ENCODE assay signal across 16 cellular contexts in the genomic region with DNA sequence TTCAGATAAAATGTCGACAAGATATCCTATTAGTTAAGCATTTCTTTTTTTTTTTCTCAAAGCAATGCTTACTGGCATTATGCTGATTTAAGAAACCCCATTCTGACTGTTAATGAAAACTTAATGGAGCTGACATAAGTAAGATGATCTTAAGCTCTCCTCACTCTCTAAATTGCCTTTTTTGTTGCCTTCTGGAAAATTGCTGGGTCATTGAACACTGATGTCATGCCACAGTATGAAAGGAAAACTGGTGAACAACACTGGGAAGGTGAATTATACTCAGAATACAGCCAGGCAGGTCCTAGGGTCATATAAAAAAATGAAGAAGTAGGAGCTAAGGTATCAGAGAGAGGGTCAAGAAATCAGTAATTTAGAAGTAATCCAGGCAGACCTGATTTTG.
DNase-seq lines count a peak whose midpoint lies in the region; ATAC-seq and TF ChIP-seq lines count a peak whose summit lies in the region.
"Had no signal": no experiment of that assay in that cellular context is flagged by ENCODE, and none has a peak within 500 bp of the region (broad histone marks: within the 10 kb centered on the region; RNA-seq: fewer than 3 reads in every experiment).

No MANE protein-coding gene starts in this region.

- no peaks in the 10 kb centered on the region for H3K79me2 ChIP-seq in GM23338 (replicated peaks; ENCODE audit: insufficient read depth)

- H3K9me3 ChIP-seq in neuron (ENCODE audit: low read length) = peaks cover 6% of the 10 kb centered on the region
- no peaks in the 10 kb centered on the region for H3K9me3 ChIP-seq in suprapubic skin
- H3K9me3 ChIP-seq: SJSA1 had no signal

- DNase-seq in DMS79 (lab: John Stamatoyannopoulos, UW) = peak; percentile 4
- no peak for DNase-seq in GM23338 (ENCODE audit: low spot score)
- DNase-seq in cerebellar cortex (ENCODE audit: low spot score) = peak; percentile 39
- no peak for DNase-seq in NCI-H1436 (lab: John Stamatoyannopoulos, UW)
- no peak for DNase-seq in suprapubic skin (ENCODE audit: low spot score in 2 of 2)
- DNase-seq: BE2C; CD4-positive, alpha-beta memory T cell; KG1; NCI-H1417 treated with DMSO at 0.1 percent for 48 hours; NCI-H2029; NCI-H345; NCI-H526 treated with DMSO at 0.1 percent for 48 hours; SW 1271 had no signal

- H3K4me2 ChIP-seq in GM23338 = no peak overlapping the region

- peaks cover 12% of the 10 kb centered on the region for H3K9me3 Mint-ChIP-seq in GM23338

- peaks cover 10% of the 10 kb centered on the region for H3K36me3 Mint-ChIP-seq in GM23338 (ENCODE audit: low read depth)

- H3K27me3 ChIP-seq in GM23338 (ENCODE audit: insufficient read depth) (no peaks in the 10 kb centered on the region), neuron (ENCODE audit: insufficient read depth, low read length) (no peaks in the 10 kb centered on the region), suprapubic skin (no peaks in the 10 kb centered on the region)
- H3K27me3 ChIP-seq: BE2C, SJSA1 had no signal

- H3K4me1 Mint-ChIP-seq in GM23338 = no peaks in the 10 kb centered on the region; the same call in 2 of the 3 replicates

- H3K4me3 ChIP-seq in GM23338 (no peak overlapping the region), neuron (ENCODE audit: low read length) (no peak overlapping the region), suprapubic skin (no peak overlapping the region)
- H3K4me3 ChIP-seq: SJSA1 had no signal

- no peaks in the 10 kb centered on the region for H3F3A ChIP-seq in GM23338 (replicated peaks; ENCODE audit: low read depth)

- no peak overlapping the region for H3K27ac ChIP-seq in GM23338 (ENCODE audit: low read depth)
- no peak overlapping the region for H3K27ac ChIP-seq in suprapubic skin
- H3K27ac ChIP-seq: SJSA1 had no signal

- WGBS in suprapubic skin = 63% methylated on average over 1 of the region's 1 CpG

- no peaks in the 10 kb centered on the region; the same call in 1 of the 2 replicates for H3K9me2 ChIP-seq in GM23338 (ENCODE audit: insufficient read depth)

- TF ChIP-seq POLR2A in suprapubic skin (IDR thresholded peaks at IDR 0.05) = no peak

- 0 out of 2 replicates have a peak overlapping the region, but pooled peaks have one; percentile 1 for H2AFZ ChIP-seq in GM23338
- H2AFZ ChIP-seq in neuron (ENCODE audit: low read depth, low read length) = peak overlapping the region; percentile 23

- no peaks in the 10 kb centered on the region for H3K36me3 ChIP-seq in GM23338 (ENCODE audit: insufficient read depth)
- no peaks in the 10 kb centered on the region for H3K36me3 ChIP-seq in neuron (ENCODE audit: insufficient read depth, low read length)
- H3K36me3 ChIP-seq in suprapubic skin = no peaks in the 10 kb centered on the region
- H3K36me3 ChIP-seq: BE2C, SJSA1 had no signal

- no peak for TF ChIP-seq EP300 in suprapubic skin (IDR thresholded peaks at IDR 0.05)

- H3K4me1 ChIP-seq in GM23338 (ENCODE audit: insufficient read depth) (no peaks in the 10 kb centered on the region), neuron (ENCODE audit: insufficient read depth, low read length) (peaks cover 12% of the 10 kb centered on the region), suprapubic skin (no peaks in the 10 kb centered on the region)
- H3K4me1 ChIP-seq: BE2C, SJSA1 had no signal

- H4K20me1 ChIP-seq in GM23338 (replicated peaks; ENCODE audit: insufficient read depth) = no peaks in the 10 kb centered on the region

- no peak for TF ChIP-seq CTCF in GM23338 (conservative IDR thresholded peaks at IDR 0.05; ENCODE audit: low read depth in 2 of 2)
- TF ChIP-seq CTCF in suprapubic skin (IDR thresholded peaks at IDR 0.05) = no peak

- no peak overlapping the region for H3K4me3 Mint-ChIP-seq in GM23338
- H3K4me3 Mint-ChIP-seq: CD4-positive, alpha-beta memory T cell had no signal

- H3K27me3 Mint-ChIP-seq in GM23338 (ENCODE audit: insufficient read depth, low read depth, poor library complexity) = no peaks in the 10 kb centered on the region

- peak overlapping the region; percentile 21; the same call in 1 of the 2 replicates for H3K27ac Mint-ChIP-seq in GM23338

- ATAC-seq in GM23338 (no peak), HG02840 (IDR thresholded peaks at IDR 0.05; ENCODE audit: low FRiP score, unreplicated experiment) (no peak)

TF ChIP-seq in GM23338, 12 proteins besides CTCF, POLR2A, EP300 and RAD21 (continues in another document):
- TF ChIP-seq REST (IDR thresholded peaks at IDR 0.05; ENCODE audit: unreplicated experiment) = no peak
- TF ChIP-seq ZNF114 (CRISPR knock-in tag; IDR thresholded peaks at IDR 0.05) = no peak
- no peak for TF ChIP-seq STAT1 (IDR thresholded peaks at IDR 0.05; ENCODE audit: unreplicated experiment)
- TF ChIP-seq, protein P1, sequence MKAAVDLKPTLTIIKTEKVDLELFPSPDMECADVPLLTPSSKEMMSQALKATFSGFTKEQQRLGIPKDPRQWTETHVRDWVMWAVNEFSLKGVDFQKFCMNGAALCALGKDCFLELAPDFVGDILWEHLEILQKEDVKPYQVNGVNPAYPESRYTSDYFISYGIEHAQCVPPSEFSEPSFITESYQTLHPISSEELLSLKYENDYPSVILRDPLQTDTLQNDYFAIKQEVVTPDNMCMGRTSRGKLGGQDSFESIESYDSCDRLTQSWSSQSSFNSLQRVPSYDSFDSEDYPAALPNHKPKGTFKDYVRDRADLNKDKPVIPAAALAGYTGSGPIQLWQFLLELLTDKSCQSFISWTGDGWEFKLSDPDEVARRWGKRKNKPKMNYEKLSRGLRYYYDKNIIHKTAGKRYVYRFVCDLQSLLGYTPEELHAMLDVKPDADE (IDR thresholded peaks at IDR 0.05) = no peak
- no peak for TF ChIP-seq POLR2AphosphoS5 (IDR thresholded peaks at IDR 0.05; ENCODE audit: low read depth)
- TF ChIP-seq EZH2 (IDR thresholded peaks at IDR 0.05; ENCODE audit: low read depth, unreplicated experiment) = no peak
- TF ChIP-seq NANOG (IDR thresholded peaks at IDR 0.05; ENCODE audit: borderline replicate concordance) = no peak

Comparison
In these comparisons a context has a peak if more than half of its experiments do, and no peak if none do; other contexts are left out.
1. DNase-seq: peak in DMS79 (single experiment) and cerebellar cortex (single experiment); none in GM23338 (single experiment), NCI-H1436 (single experiment) and suprapubic skin (0 of 2).